Comparison of ENCODE assay signal across 11 cellular contexts in genomic region chr7:130793855-130794618, GRCh38.
DNase-seq lines count a peak whose midpoint lies in the region; ATAC-seq and TF ChIP-seq lines count a peak whose summit lies in the region.
"Had no signal": no experiment of that assay in that cellular context is flagged by ENCODE, and none has a peak within 500 bp of the region (broad histone marks: within the 10 kb centered on the region; RNA-seq: fewer than 3 reads in every experiment).

No MANE protein-coding gene starts in this region.

- peak overlapping the region in 1 of 3 experiments; percentile 10 for H3K4me3 Mint-ChIP-seq in nephron
- H3K4me3 Mint-ChIP-seq in activated T-cell treated with anti-CD3 and anti-CD28 coated beads, Interleukin-2, amount 50 U/mL, for 24 hours = no peak overlapping the region

- peak overlapping the region in 2 of 3 experiments; percentile 34 to 62 for H3K27ac Mint-ChIP-seq in nephron
- H3K27ac Mint-ChIP-seq in activated T-cell treated with anti-CD3 and anti-CD28 coated beads, Interleukin-2, amount 50 U/mL, for 24 hours = no peak overlapping the region
- H3K27ac Mint-ChIP-seq: activated T-helper 2 cell treated with anti-CD3 and anti-CD28 coated beads, Interferon-gamma antibody, Interleukin-2, Interleukin-4, amounts not matched to agents 10 μg/mL and 5 μg/mL and 100 μg/mL, durations not matched to agents 14 hours and 24 hours and 36 hours had no signal

- no peaks in the 10 kb centered on the region for H3K36me3 Mint-ChIP-seq in nephron (ENCODE audit: low read depth)
- no peaks in the 10 kb centered on the region for H3K36me3 Mint-ChIP-seq in activated T-cell treated with anti-CD3 and anti-CD28 coated beads, Interleukin-2, amount 50 U/mL, for 24 hours (ENCODE audit: low read depth)

- peaks cover 12% of the 10 kb centered on the region for H3K9me3 Mint-ChIP-seq in nephron
- peaks cover 5% of the 10 kb centered on the region for H3K9me3 Mint-ChIP-seq in activated T-cell treated with anti-CD3 and anti-CD28 coated beads, Interleukin-2, amount 50 U/mL, for 24 hours
- H3K9me3 Mint-ChIP-seq: activated T-helper 2 cell treated with anti-CD3 and anti-CD28 coated beads, Interferon-gamma antibody, Interleukin-2, Interleukin-4, amounts not matched to agents 10 μg/mL and 5 μg/mL and 100 μg/mL, durations not matched to agents 14 hours and 24 hours and 36 hours had no signal

- TF ChIP-seq CTCF in AG09309 (IDR thresholded peaks at IDR 0.05; ENCODE audit: control insufficient read depth, insufficient read depth, low read depth, low read length, missing control alignments) (peak; percentile 30), cardiac fibroblast (IDR thresholded peaks at IDR 0.05; ENCODE audit: low read depth, low read length) (peak; percentile 20), nephron (IDR thresholded peaks at IDR 0.05; ENCODE audit: unreplicated experiment in 3 of 3) (no peak)

- H3K9me3 ChIP-seq in MG63 = no peaks in the 10 kb centered on the region

- H3K4me3 ChIP-seq in AG09309 (ENCODE audit: control insufficient read depth, low read depth, low read length) (peak overlapping the region; percentile 12; the same call in 1 of the 2 replicates), MG63 (peak overlapping the region; percentile 35), cardiac fibroblast (replicated peaks in 1 of 2; ENCODE audit: low read depth in 2 of 2, low read length in 2 of 2) (peak overlapping the region in 1 of 2 donors; percentile 18)

- H3K36me3 ChIP-seq in MG63 = no peaks in the 10 kb centered on the region

- H3K4me1 Mint-ChIP-seq in nephron = peaks cover 10% of the 10 kb centered on the region
- H3K4me1 Mint-ChIP-seq in activated T-cell treated with anti-CD3 and anti-CD28 coated beads, Interleukin-2, amount 50 U/mL, for 24 hours (ENCODE audit: low read depth) = no peaks in the 10 kb centered on the region

- H3K27me3 ChIP-seq in MG63 = no peaks in the 10 kb centered on the region

- H3K27me3 Mint-ChIP-seq in nephron (ENCODE audit: low read depth) = no peaks in the 10 kb centered on the region
- H3K27me3 Mint-ChIP-seq in activated T-cell treated with anti-CD3 and anti-CD28 coated beads, Interleukin-2, amount 50 U/mL, for 24 hours = peaks cover 13% of the 10 kb centered on the region

- ATAC-seq in GM18861 (IDR thresholded peaks at IDR 0.05; ENCODE audit: unreplicated experiment) = no peak

- peak; percentile 2 for DNase-seq in AG09309 (ENCODE audit: low read depth)
- DNase-seq in MG63 = peak; percentile 37
- DNase-seq in cardiac fibroblast (ENCODE audit: low read depth in 2 of 2) = peak; percentile 19 to 41
- no peak for DNase-seq in activated CD4-positive, alpha-beta T cell treated with anti-CD3 and anti-CD28 coated beads for 1 hour
- DNase-seq in activated T-cell treated with anti-CD3 and anti-CD28 coated beads, Interleukin-2, amount 50 U/mL, for 24 hours = no peak
- no peak for DNase-seq in stimulated activated naive CD4-positive, alpha-beta T cell treated with Interleukin-2 at 50 U/mL for 16 hours (lab: John Stamatoyannopoulos, UW)
- DNase-seq: KG1; NK-92 treated with Interleukin-12 subunit alpha and Interleukin-12 subunit beta, amount 100 ng/mL, for 24 hours had no signal

Comparison
In these comparisons a context has a peak if more than half of its experiments do, and no peak if none do; other contexts are left out.
1. DNase-seq: peak in AG09309 (single experiment), MG63 (single experiment) and cardiac fibroblast (2 of 2); none in activated CD4-positive, alpha-beta T cell treated with anti-CD3 and anti-CD28 coated beads for 1 hour (single experiment), activated T-cell treated with anti-CD3 and anti-CD28 coated beads, Interleukin-2, amount 50 U/mL, for 24 hours (single experiment) and stimulated activated naive CD4-positive, alpha-beta T cell treated with Interleukin-2 at 50 U/mL for 16 hours (single experiment).
2. CTCF ChIP-seq: peak in AG09309 (single experiment) and cardiac fibroblast (single experiment); none in nephron (0 of 3).